ENCODE assay signal across 18 cellular contexts in genomic region chr15:44716983-44717602, GRCh38. TPM values are rescaled to one million over a fixed set of nuclear protein-coding genes. Genes with fewer than 3 reads are reported as not detected.
DNase-seq lines count a peak whose midpoint lies in the region; ATAC-seq and TF ChIP-seq lines count a peak whose summit lies in the region.
"Had no signal": no experiment of that assay in that cellular context is flagged by ENCODE, and none has a peak within 500 bp of the region (broad histone marks: within the 10 kb centered on the region; RNA-seq: fewer than 3 reads in every experiment).

No MANE protein-coding gene starts in this region.

- peak overlapping the region; percentile 96 for H3K4me3 Mint-ChIP-seq in activated CD4-positive, alpha-beta T cell treated with anti-CD3 and anti-CD28 coated beads, Interleukin-2, amount 10 ng/mL, durations not matched to agents 7 days and 5 days
- H3K4me3 Mint-ChIP-seq in activated CD8-positive, alpha-beta T cell treated with anti-CD3 and anti-CD28 coated beads, Interleukin-2, amount 10 ng/mL, durations not matched to agents 7 days and 5 days, result peak overlapping the region; percentile 99
- H3K4me3 Mint-ChIP-seq in natural killer cell (peak overlapping the region; percentile 100), chondrocyte (ENCODE audit: unreplicated experiment) (no peak overlapping the region)
- H3K4me3 Mint-ChIP-seq: type B pancreatic cell had no signal

- TF ChIP-seq CTCF in natural killer cell (IDR thresholded peaks at IDR 0.05) (no peak), chondrocyte (IDR thresholded peaks at IDR 0.05) (no peak), mammary epithelial cell (conservative IDR thresholded peaks at IDR 0.05 in 1 of 2, IDR thresholded peaks at IDR 0.05 in 1 of 2; ENCODE audit: extremely low read depth in 1 of 2, insufficient read depth in 1 of 2, low read depth in 1 of 2, low read length in 2 of 2) (no peak)

- H3K27ac ChIP-seq in mammary epithelial cell (ENCODE audit: insufficient read depth, low read depth, low read length), result no peak overlapping the region
- H3K27ac ChIP-seq: epithelial cell of prostate had no signal

- intact Hi-C loops in natural killer cell (cut with micrococcal nuclease) (loop anchor here (10.0 kb wide), 1 partner anchor 868 kb away; the partner anchor contains the start of gene BLOC1S6), mammary epithelial cell (cut with micrococcal nuclease) (no loop called here)

- H3K27ac Mint-ChIP-seq in activated CD4-positive, alpha-beta T cell treated with anti-CD3 and anti-CD28 coated beads, Interleukin-2, amount 10 ng/mL, durations not matched to agents 7 days and 5 days, result peak overlapping the region; percentile 99
- H3K27ac Mint-ChIP-seq in activated CD8-positive, alpha-beta T cell treated with anti-CD3 and anti-CD28 coated beads, Interleukin-2, amount 10 ng/mL, durations not matched to agents 7 days and 5 days, result peak overlapping the region; percentile 91
- H3K27ac Mint-ChIP-seq in natural killer cell, result peak overlapping the region; percentile 92 to 100
- no peak overlapping the region for H3K27ac Mint-ChIP-seq in chondrocyte (ENCODE audit: unreplicated experiment)
- H3K27ac Mint-ChIP-seq: type B pancreatic cell had no signal

- 93% methylated on average over 2 of the region's 2 CpGs for WGBS in mammary epithelial cell (ENCODE audit: low coverage, missing lambda C conversion rate)

- DNase-seq in activated CD4-positive, alpha-beta T cell treated with anti-CD3 and anti-CD28 coated beads, Interleukin-2, amount 10 ng/mL, durations not matched to agents 7 days and 5 days, result no peak
- no peak for DNase-seq in activated CD4-positive, alpha-beta T cell treated with anti-CD3 and anti-CD28 coated beads, Interleukin-2, amount 50 U/mL, for 1 hour
- no peak for DNase-seq in activated CD8-positive, alpha-beta T cell treated with anti-CD3 and anti-CD28 coated beads, Interleukin-2, amount 10 ng/mL, durations not matched to agents 7 days and 5 days
- DNase-seq in natural killer cell, result no peak
- no peak for DNase-seq in chondrocyte (ENCODE audit: low spot score)
- DNase-seq in mammary epithelial cell, result no peak
- DNase-seq in NCI-H345 treated with DMSO at 0.1 percent for 48 hours (lab: John Stamatoyannopoulos, UW; ENCODE audit: unreplicated experiment), result no peak
- DNase-seq: activated CD4-positive, CD25-positive, alpha-beta regulatory T cell; cortex of kidney; gastrocnemius medialis; left ventricle myocardium superior; NCI-H2171 treated with DMSO at 0.1 percent for 48 hours; posterior cingulate gyrus; RPMI8226; small intestine had no signal

- H3K4me1 ChIP-seq in mammary epithelial cell (ENCODE audit: insufficient read depth, low read length), result peaks cover 7% of the 10 kb centered on the region

- CTCF ChIA-PET in activated CD4-positive, alpha-beta T cell treated with anti-CD3 and anti-CD28 coated beads, Interleukin-2, amount 10 ng/mL, durations not matched to agents 7 days and 5 days (lab: Charles Lee), result interaction anchor here (0.6 to 18.8 kb wide), 6 partner anchors 11 to 81 kb away, joined by 3 to 287 read pairs (median 6); partner anchors contain the start of gene SPG11
- CTCF ChIA-PET in activated CD8-positive, alpha-beta T cell treated with anti-CD3 and anti-CD28 coated beads, Interleukin-2, amount 10 ng/mL, durations not matched to agents 7 days and 5 days (lab: Charles Lee), result interaction anchor here (1.3 to 18.3 kb wide), 4 partner anchors 12 to 68 kb away, joined by 3 to 476 read pairs (median 245); partner anchors contain the start of genes SPG11 and TRIM69
- CTCF ChIA-PET in mammary epithelial cell (lab: Charles Lee; ENCODE audit: low non-redundant PET), result no interaction called here

- peaks cover 28% of the 10 kb centered on the region for H3K36me3 ChIP-seq in mammary epithelial cell (ENCODE audit: insufficient read depth, low read length)

- H3K4me1 Mint-ChIP-seq in activated CD4-positive, alpha-beta T cell treated with anti-CD3 and anti-CD28 coated beads, Interleukin-2, amount 10 ng/mL, durations not matched to agents 7 days and 5 days, result peaks cover 71% of the 10 kb centered on the region
- H3K4me1 Mint-ChIP-seq in activated CD8-positive, alpha-beta T cell treated with anti-CD3 and anti-CD28 coated beads, Interleukin-2, amount 10 ng/mL, durations not matched to agents 7 days and 5 days (ENCODE audit: low read depth), result peaks cover 73% of the 10 kb centered on the region
- H3K4me1 Mint-ChIP-seq in natural killer cell (peaks cover 89 to 98% of the 10 kb centered on the region in 2 donors), chondrocyte (ENCODE audit: low read depth) (peaks cover 19% of the 10 kb centered on the region)

- in situ Hi-C loops in GM18951 (cut with MboI; ENCODE audit: low sequenced_read_pairs, unreplicated experiment) (loop anchor here (5.0 kb wide), 1 partner anchor 50 kb away; no protein-coding TSS in a partner anchor), mammary epithelial cell (cut with MboI; ENCODE audit: low sequenced_read_pairs in 2 of 2) (no loop called here)

- H2AFZ ChIP-seq in mammary epithelial cell (ENCODE audit: low read depth, low read length), result no peak overlapping the region

- no peaks in the 10 kb centered on the region for H4K20me1 ChIP-seq in mammary epithelial cell (ENCODE audit: insufficient read depth, low read length)

- no peak for ATAC-seq in activated CD8-positive, alpha-beta T cell treated with anti-CD3 and anti-CD28 coated beads, Interleukin-2, amount 10 ng/mL, durations not matched to agents 7 days and 5 days
- no peak for ATAC-seq in natural killer cell
- ATAC-seq: gastrocnemius medialis, left ventricle myocardium superior had no signal

- H3K9ac ChIP-seq in mammary epithelial cell (ENCODE audit: insufficient read depth, low read length), result no peak overlapping the region

- H3K36me3 Mint-ChIP-seq in activated CD4-positive, alpha-beta T cell treated with anti-CD3 and anti-CD28 coated beads, Interleukin-2, amount 10 ng/mL, durations not matched to agents 7 days and 5 days (ENCODE audit: low read depth), result peaks cover 78% of the 10 kb centered on the region
- peaks cover 81% of the 10 kb centered on the region for H3K36me3 Mint-ChIP-seq in activated CD8-positive, alpha-beta T cell treated with anti-CD3 and anti-CD28 coated beads, Interleukin-2, amount 10 ng/mL, durations not matched to agents 7 days and 5 days (ENCODE audit: low read depth)
- H3K36me3 Mint-ChIP-seq in natural killer cell, result peaks cover 74% of the 10 kb centered on the region
- H3K36me3 Mint-ChIP-seq in chondrocyte (ENCODE audit: low read depth), result peaks cover 22% of the 10 kb centered on the region

- no peaks in the 10 kb centered on the region for H3K9me3 Mint-ChIP-seq in activated CD4-positive, alpha-beta T cell treated with anti-CD3 and anti-CD28 coated beads, Interleukin-2, amount 10 ng/mL, durations not matched to agents 7 days and 5 days
- no peaks in the 10 kb centered on the region for H3K9me3 Mint-ChIP-seq in activated CD8-positive, alpha-beta T cell treated with anti-CD3 and anti-CD28 coated beads, Interleukin-2, amount 10 ng/mL, durations not matched to agents 7 days and 5 days (ENCODE audit: insufficient read depth)
- H3K9me3 Mint-ChIP-seq in natural killer cell (no peaks in the 10 kb centered on the region), chondrocyte (ENCODE audit: low read depth) (no peaks in the 10 kb centered on the region)
- H3K9me3 Mint-ChIP-seq: type B pancreatic cell had no signal

- POLR2A ChIA-PET in activated CD4-positive, alpha-beta T cell treated with anti-CD3 and anti-CD28 coated beads, Interleukin-2, amount 10 ng/mL, durations not matched to agents 7 days and 5 days (lab: Charles Lee), result interaction anchor here (0.7 to 11.7 kb wide), 3 partner anchors 12 to 52 kb away, joined by 4 to 283 read pairs (median 182); partner anchors contain the start of gene SPG11
- POLR2A ChIA-PET in activated CD8-positive, alpha-beta T cell treated with anti-CD3 and anti-CD28 coated beads, Interleukin-2, amount 10 ng/mL, durations not matched to agents 7 days and 5 days (lab: Charles Lee), result interaction anchor here (20.7 to 20.9 kb wide), 2 partner anchors 12 to 41 kb away, joined by 1989 to 2005 read pairs; partner anchors contain the start of genes SPG11 and TRIM69

- no peak overlapping the region for H3K4me3 ChIP-seq in mammary epithelial cell (replicated peaks in 1 of 3; ENCODE audit: insufficient read depth in 1 of 3, low read depth in 2 of 3, low read length in 3 of 3)
- H3K4me3 ChIP-seq: gastrocnemius medialis had no signal

- no peaks in the 10 kb centered on the region for H3K27me3 ChIP-seq in mammary epithelial cell (ENCODE audit: insufficient read depth, low read length)
- H3K27me3 ChIP-seq: gastrocnemius medialis had no signal

- H3K79me2 ChIP-seq in mammary epithelial cell (ENCODE audit: insufficient read depth, low read length), result peaks cover 39% of the 10 kb centered on the region

- H3K4me2 ChIP-seq in mammary epithelial cell (ENCODE audit: insufficient read depth, low read depth, low read length), result no peak overlapping the region

- peak; percentile 26 for TF ChIP-seq POLR2A in GM18951 (IDR thresholded peaks at IDR 0.05; ENCODE audit: extremely low read depth, insufficient read depth, insufficient read length)

- no TSS peak for BruUV-seq in mammary epithelial cell (replicated peaks; lab: Mats Ljungman, UMichigan)

- H3K9me3 ChIP-seq in mammary epithelial cell (replicated peaks; ENCODE audit: insufficient read depth, low read length), result no peaks in the 10 kb centered on the region
- H3K9me3 ChIP-seq: gastrocnemius medialis had no signal

- H3K27me3 Mint-ChIP-seq in activated CD4-positive, alpha-beta T cell treated with anti-CD3 and anti-CD28 coated beads, Interleukin-2, amount 10 ng/mL, durations not matched to agents 7 days and 5 days, result no peaks in the 10 kb centered on the region
- H3K27me3 Mint-ChIP-seq in activated CD8-positive, alpha-beta T cell treated with anti-CD3 and anti-CD28 coated beads, Interleukin-2, amount 10 ng/mL, durations not matched to agents 7 days and 5 days (ENCODE audit: low read depth), result no peaks in the 10 kb centered on the region
- no peaks in the 10 kb centered on the region for H3K27me3 Mint-ChIP-seq in natural killer cell (ENCODE audit: low read depth in 2 of 2)
- H3K27me3 Mint-ChIP-seq in chondrocyte (ENCODE audit: low read depth), result no peaks in the 10 kb centered on the region
- H3K27me3 Mint-ChIP-seq: type B pancreatic cell had no signal

- dilution Hi-C loops in mammary epithelial cell (cut with HindIII; ENCODE audit: low sequenced_read_pairs), result no loop called here

RNA-seq across cellular contexts. Expression of gene B2M, which starts 5.8 kb away (rescaled TPM):
- over 10,000 TPM in 1 of 2 experiments, 1,000 to 10,000 TPM in 1; 9,253 to 11,726 TPM for total RNA-seq in activated CD4-positive, alpha-beta T cell treated with anti-CD3 and anti-CD28 coated beads, Interleukin-2, amount 10 ng/mL, durations not matched to agents 7 days and 5 days
- total RNA-seq in activated CD8-positive, alpha-beta T cell treated with anti-CD3 and anti-CD28 coated beads, Interleukin-2, amount 10 ng/mL, durations not matched to agents 7 days and 5 days, result 1,000 to 10,000 TPM; 6,300 to 6,473 TPM
- total RNA-seq in natural killer cell (1,000 to 10,000 TPM; 7,484 to 8,893 (median 7,665) TPM), chondrocyte (496 to 595 TPM (median 582 TPM) in 3 replicates), mammary epithelial cell (100 to 1,000 TPM; 416 to 518 TPM)
- 2,230 TPM for polyA plus RNA-seq in mammary epithelial cell
- 465 TPM for polyA minus RNA-seq in mammary epithelial cell

RNA-seq across cellular contexts. Expression of gene PATL2, which starts 6.0 kb away (rescaled TPM):
- total RNA-seq in activated CD4-positive, alpha-beta T cell treated with anti-CD3 and anti-CD28 coated beads, Interleukin-2, amount 10 ng/mL, durations not matched to agents 7 days and 5 days, result 10 to 100 TPM; 15.9 to 20.5 TPM
- 10 to 100 TPM; 27.4 to 29.6 TPM for total RNA-seq in activated CD8-positive, alpha-beta T cell treated with anti-CD3 and anti-CD28 coated beads, Interleukin-2, amount 10 ng/mL, durations not matched to agents 7 days and 5 days
- 100 to 1,000 TPM; 101 to 145 (median 112) TPM for total RNA-seq in natural killer cell
- not detected in 3 replicates for total RNA-seq in chondrocyte
- not detected for total RNA-seq in mammary epithelial cell
- 0.12 TPM for polyA plus RNA-seq in mammary epithelial cell
- not detected for polyA minus RNA-seq in mammary epithelial cell

RNA-seq across cellular contexts. Expression of gene TRIM69, which starts 19.2 kb away (rescaled TPM):
- 10 to 100 TPM; 67.9 to 70.2 TPM for total RNA-seq in activated CD4-positive, alpha-beta T cell treated with anti-CD3 and anti-CD28 coated beads, Interleukin-2, amount 10 ng/mL, durations not matched to agents 7 days and 5 days
- 10 to 100 TPM; 53.0 to 59.5 TPM for total RNA-seq in activated CD8-positive, alpha-beta T cell treated with anti-CD3 and anti-CD28 coated beads, Interleukin-2, amount 10 ng/mL, durations not matched to agents 7 days and 5 days
- total RNA-seq in natural killer cell (10 to 100 TPM; 14.2 to 20.1 (median 16.3) TPM), chondrocyte (9.7 to 16.6 TPM (median 12.9 TPM) in 3 replicates), mammary epithelial cell (1 to 10 TPM; 7.7 to 9.0 TPM)
- 4.5 TPM for polyA plus RNA-seq in mammary epithelial cell
- 32.9 TPM for polyA minus RNA-seq in mammary epithelial cell

RNA-seq across cellular contexts. Expression of gene SPG11, which starts 53.6 kb away (rescaled TPM):
- 10 to 100 TPM; 69.2 to 77.6 TPM for total RNA-seq in activated CD4-positive, alpha-beta T cell treated with anti-CD3 and anti-CD28 coated beads, Interleukin-2, amount 10 ng/mL, durations not matched to agents 7 days and 5 days
- 10 to 100 TPM; 73.8 to 75.8 TPM for total RNA-seq in activated CD8-positive, alpha-beta T cell treated with anti-CD3 and anti-CD28 coated beads, Interleukin-2, amount 10 ng/mL, durations not matched to agents 7 days and 5 days
- 100 to 1,000 TPM; 123 to 154 (median 153) TPM for total RNA-seq in natural killer cell
- 41.2 to 58.5 TPM (median 45.4 TPM) in 3 replicates for total RNA-seq in chondrocyte
- 10 to 100 TPM; 55.4 to 76.2 TPM for total RNA-seq in mammary epithelial cell
- polyA plus RNA-seq in mammary epithelial cell, result 37.3 TPM
- 192 TPM for polyA minus RNA-seq in mammary epithelial cell

Comparison
In these comparisons a context has a peak if more than half of its experiments do, and no peak if none do; other contexts are left out.
1. RNA of gene B2M, which starts 5.8 kb away (total RNA-seq): 9,253 to 11,726 TPM in activated CD4-positive, alpha-beta T cell treated with anti-CD3 and anti-CD28 coated beads, Interleukin-2, amount 10 ng/mL, durations not matched to agents 7 days and 5 days, 7,484 to 8,893 TPM in natural killer cell and 6,300 to 6,473 TPM in activated CD8-positive, alpha-beta T cell treated with anti-CD3 and anti-CD28 coated beads, Interleukin-2, amount 10 ng/mL, durations not matched to agents 7 days and 5 days; 496 to 595 TPM in chondrocyte and 416 to 518 TPM in mammary epithelial cell; every median in the first group is over 10 times any median in the second.
2. RNA of gene PATL2, which starts 6.0 kb away (total RNA-seq): 101 to 145 TPM in natural killer cell, 27.4 to 29.6 TPM in activated CD8-positive, alpha-beta T cell treated with anti-CD3 and anti-CD28 coated beads, Interleukin-2, amount 10 ng/mL, durations not matched to agents 7 days and 5 days and 15.9 to 20.5 TPM in activated CD4-positive, alpha-beta T cell treated with anti-CD3 and anti-CD28 coated beads, Interleukin-2, amount 10 ng/mL, durations not matched to agents 7 days and 5 days; not detected in mammary epithelial cell and not detected in chondrocyte; every median in the first group is over 10 times any median in the second.